Comparison of ENCODE assay signal across 2 cellular contexts in genomic region chr22:18956956-18957355, GRCh38. TPM values are rescaled to one million over a fixed set of nuclear protein-coding genes. Genes with fewer than 3 reads are reported as not detected.
"Had no signal": no experiment of that assay in that cellular context is flagged by ENCODE, and none has a peak within 500 bp of the region (broad histone marks: within the 10 kb centered on the region; RNA-seq: fewer than 3 reads in every experiment).

No MANE protein-coding gene starts in this region.

RNA-seq across cellular contexts. Expression of gene PRODH, which starts 20.9 kb away (rescaled TPM):
- total RNA-seq: K562, M059J had no signal
